25 cellular contexts compared by ENCODE assay signal in the genomic region with DNA sequence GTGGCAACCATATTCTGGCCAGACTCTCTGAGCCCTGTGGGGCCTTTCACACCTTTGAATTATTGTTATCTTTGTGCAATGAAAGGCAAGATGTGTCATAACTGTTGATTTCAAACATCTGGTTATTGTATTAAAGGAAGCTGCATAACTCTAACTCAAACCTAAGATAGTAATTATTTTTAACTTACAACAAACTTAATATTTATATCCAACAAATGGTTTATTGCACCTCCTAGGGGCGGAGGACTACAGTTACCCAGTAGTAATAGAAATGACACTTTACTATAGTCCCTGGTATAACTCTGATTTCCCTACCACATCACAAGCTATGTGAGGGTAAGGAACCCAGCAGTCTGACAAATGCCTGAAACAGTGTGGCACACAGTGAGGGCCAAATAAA.
"Had no signal": no experiment of that assay in that cellular context is flagged by ENCODE, and none has a peak within 500 bp of the region (broad histone marks: within the 10 kb centered on the region; RNA-seq: fewer than 3 reads in every experiment).

No MANE protein-coding gene starts in this region.

- H3K4me3 ChIP-seq: esophagus muscularis mucosa, gastrocnemius medialis, lung, spleen, testis, vagina had no signal

- H3K4me1 Mint-ChIP-seq: mesothelial cell of epicardium, natural killer cell had no signal

- H3K36me3 ChIP-seq: brain microvascular endothelial cell, esophagus muscularis mucosa, gastrocnemius medialis, spleen, vagina had no signal

- H3K9me3 Mint-ChIP-seq: activated naive CD8-positive, alpha-beta T cell treated with anti-CD3 and anti-CD28 coated beads, Interleukin-2, amount 50 U/mL, for 24 hours; activated T-helper 1 cell treated with anti-CD3 and anti-CD28 coated beads, Interleukin-12 subunit alpha, Interleukin-12 subunit beta, Interleukin-2, Interleukin-4 antibody, amounts not matched to agents 30 ng/mL and 10 ng/mL and 1 ng/mL, durations not matched to agents 14 hours and 24 hours and 36 hours; effector memory CD8-positive, alpha-beta T cell; mesothelial cell of epicardium; natural killer cell had no signal

- H3K36me3 Mint-ChIP-seq: mesothelial cell of epicardium, natural killer cell had no signal

- H3K4me1 ChIP-seq: esophagus muscularis mucosa, gastrocnemius medialis, spleen, testis, vagina had no signal

- H3K27me3 Mint-ChIP-seq: activated naive CD8-positive, alpha-beta T cell treated with anti-CD3 and anti-CD28 coated beads, Interleukin-2, amount 50 U/mL, for 24 hours; effector memory CD8-positive, alpha-beta T cell; progenitor cell of endocrine pancreas had no signal

- DNase-seq: activated CD4-positive, alpha-beta T cell treated with anti-CD3 and anti-CD28 coated beads, Interleukin-2, amount 50 U/mL, for 1 hour; activated CD4-positive, CD25-positive, alpha-beta regulatory T cell treated with anti-CD3 and anti-CD28 coated beads, Interleukin-2, amount 50 U/mL, for 72 hours; activated CD8-positive, alpha-beta T cell treated with anti-CD3 and anti-CD28 coated beads, Interleukin-2, amount 10 ng/mL, durations not matched to agents 7 days and 5 days; activated gamma-delta T cell; activated naive CD4-positive, alpha-beta T cell treated with anti-CD3 and anti-CD28 coated beads, Interleukin-2, amount 50 U/mL, for 16 hours; activated naive CD8-positive, alpha-beta T cell treated with anti-CD3 and anti-CD28 coated beads, Interleukin-2, amount 50 U/mL, for 24 hours; anterior cingulate cortex; brain microvascular endothelial cell; caudate nucleus; effector memory CD8-positive, alpha-beta T cell; gastrocnemius medialis; head of caudate nucleus; natural killer cell; spleen; stimulated activated CD4-positive, alpha-beta T cell treated with anti-CD3 and anti-CD28 coated beads, Interleukin-4, amount 100 ng/mL, for 1 hour; stimulated activated naive CD4-positive, alpha-beta T cell; T-helper 2 cell; testis; trophoblast cell had no signal

- H3K27ac Mint-ChIP-seq: activated CD8-positive, alpha-beta T cell treated with anti-CD3 and anti-CD28 coated beads, Interleukin-2, amount 10 ng/mL, durations not matched to agents 7 days and 5 days; activated naive CD8-positive, alpha-beta T cell treated with anti-CD3 and anti-CD28 coated beads, Interleukin-2, amount 50 U/mL, for 24 hours; activated T-helper 1 cell treated with anti-CD3 and anti-CD28 coated beads, Interleukin-12 subunit alpha, Interleukin-12 subunit beta, Interleukin-2, Interleukin-4 antibody, amounts not matched to agents 30 ng/mL and 10 ng/mL and 1 ng/mL, durations not matched to agents 14 hours and 24 hours and 36 hours; effector memory CD8-positive, alpha-beta T cell; mesothelial cell of epicardium; natural killer cell; progenitor cell of endocrine pancreas had no signal

- H3K27me3 ChIP-seq: brain microvascular endothelial cell, esophagus muscularis mucosa, gastrocnemius medialis, spleen, testis, vagina had no signal

- H3K4me3 Mint-ChIP-seq: activated CD8-positive, alpha-beta T cell treated with anti-CD3 and anti-CD28 coated beads, Interleukin-2, amount 10 ng/mL, durations not matched to agents 7 days and 5 days; activated naive CD8-positive, alpha-beta T cell treated with anti-CD3 and anti-CD28 coated beads, Interleukin-2, amount 50 U/mL, for 24 hours; activated T-helper 1 cell treated with anti-CD3 and anti-CD28 coated beads, Interleukin-12 subunit alpha, Interleukin-12 subunit beta, Interleukin-2, Interleukin-4 antibody, amounts not matched to agents 30 ng/mL and 10 ng/mL and 1 ng/mL, durations not matched to agents 14 hours and 24 hours and 36 hours; effector memory CD8-positive, alpha-beta T cell; mesothelial cell of epicardium; natural killer cell had no signal

- H3K9me3 ChIP-seq: esophagus muscularis mucosa, gastrocnemius medialis, spleen, testis, vagina had no signal

- H3K27ac ChIP-seq: brain microvascular endothelial cell, esophagus muscularis mucosa, gastrocnemius medialis, spleen, testis, vagina had no signal

- ATAC-seq: activated CD8-positive, alpha-beta T cell treated with anti-CD3 and anti-CD28 coated beads, Interleukin-2, amount 10 ng/mL, durations not matched to agents 7 days and 5 days; activated naive CD8-positive, alpha-beta T cell treated with anti-CD3 and anti-CD28 coated beads, Interleukin-2, amount 50 U/mL, for 24 hours; effector memory CD8-positive, alpha-beta T cell; gastrocnemius medialis; natural killer cell had no signal
